In the genomic region with DNA sequence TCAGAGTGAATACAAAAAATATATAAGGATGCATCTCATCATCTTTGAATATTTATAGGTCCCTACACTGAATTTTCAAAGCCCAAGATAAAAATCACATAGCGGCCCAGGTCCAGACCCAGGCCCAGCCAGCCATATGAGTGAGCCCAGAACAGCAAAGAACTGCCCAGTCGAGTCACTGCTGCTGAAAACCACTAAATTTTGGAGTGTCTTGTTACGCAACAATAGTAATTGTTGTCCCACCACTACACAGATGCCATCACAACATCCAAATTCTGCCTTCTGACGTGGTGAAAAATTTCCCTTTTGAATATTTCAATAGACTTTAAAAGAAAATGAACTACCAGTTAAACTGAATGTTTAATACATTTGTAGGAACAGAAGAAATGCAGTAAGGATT, we compare ENCODE assay signal across 1 cellular context.
TF ChIP-seq lines count a peak whose summit lies in the region.

No MANE protein-coding gene starts in this region.

TF ChIP-seq in H1, 55 proteins besides CTCF, POLR2A, EP300 and RAD21 (continued from another document):
- TF ChIP-seq RFX5 (IDR thresholded peaks at IDR 0.05; ENCODE audit: borderline replicate concordance, low read depth, low read length) (no peak), NANOG (IDR thresholded peaks at IDR 0.05; ENCODE audit: insufficient read depth, low read depth, low read length, poor library complexity, severe bottlenecking) (no peak), KDM5A (IDR thresholded peaks at IDR 0.05; ENCODE audit: low read length) (no peak)
- TF ChIP-seq, protein P1, sequence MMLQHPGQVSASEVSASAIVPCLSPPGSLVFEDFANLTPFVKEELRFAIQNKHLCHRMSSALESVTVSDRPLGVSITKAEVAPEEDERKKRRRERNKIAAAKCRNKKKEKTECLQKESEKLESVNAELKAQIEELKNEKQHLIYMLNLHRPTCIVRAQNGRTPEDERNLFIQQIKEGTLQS (IDR thresholded peaks at IDR 0.05; ENCODE audit: insufficient read depth, low read depth, low read length), result no peak
- TF ChIP-seq, protein P2, sequence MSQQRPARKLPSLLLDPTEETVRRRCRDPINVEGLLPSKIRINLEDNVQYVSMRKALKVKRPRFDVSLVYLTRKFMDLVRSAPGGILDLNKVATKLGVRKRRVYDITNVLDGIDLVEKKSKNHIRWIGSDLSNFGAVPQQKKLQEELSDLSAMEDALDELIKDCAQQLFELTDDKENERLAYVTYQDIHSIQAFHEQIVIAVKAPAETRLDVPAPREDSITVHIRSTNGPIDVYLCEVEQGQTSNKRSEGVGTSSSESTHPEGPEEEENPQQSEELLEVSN (IDR thresholded peaks at IDR 0.05), result no peak
